In the genomic region with DNA sequence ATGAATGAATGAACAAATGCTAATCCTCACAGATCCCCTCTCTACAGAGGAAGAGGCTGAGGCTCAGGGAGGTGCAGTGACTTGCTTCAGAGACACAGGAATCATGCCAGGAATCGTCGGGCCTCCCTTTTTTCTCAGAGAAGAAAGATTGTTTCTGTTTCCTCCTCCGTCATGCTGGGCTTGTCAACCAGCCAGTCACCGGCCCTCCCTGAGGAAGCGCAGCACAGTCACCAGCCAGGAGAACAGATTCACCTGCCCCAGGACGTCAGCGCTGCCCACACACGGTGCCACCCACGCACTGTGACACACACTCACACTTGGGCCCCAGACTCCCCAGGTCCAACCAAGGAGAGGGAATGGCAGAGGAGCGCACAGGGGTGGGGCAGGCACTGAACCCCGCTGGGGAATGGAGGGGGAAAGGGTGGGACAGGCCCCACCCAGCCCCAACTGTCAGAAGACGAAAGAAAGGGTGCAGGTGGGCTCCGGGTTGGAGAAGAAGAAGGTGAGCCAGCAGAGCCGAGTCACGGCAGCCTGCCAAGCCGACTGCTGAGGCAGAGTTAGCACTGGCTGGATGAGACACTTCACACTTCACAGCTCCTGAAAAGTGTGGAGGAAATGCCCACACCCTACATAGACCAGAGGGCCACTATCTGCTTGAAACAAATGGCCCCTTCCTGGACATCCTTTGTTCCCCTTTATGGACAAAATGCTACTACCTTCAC, we compare ENCODE assay signal across 10 cellular contexts. TPM values are rescaled to one million over a fixed set of nuclear protein-coding genes. Genes with fewer than 3 reads are reported as not detected.
DNase-seq lines count a peak whose midpoint lies in the region; ATAC-seq and TF ChIP-seq lines count a peak whose summit lies in the region.
"Had no signal": no experiment of that assay in that cellular context is flagged by ENCODE, and none has a peak within 500 bp of the region (broad histone marks: within the 10 kb centered on the region; RNA-seq: fewer than 3 reads in every experiment).

No MANE protein-coding gene starts in this region.

- TF ChIP-seq CTCF in brain microvascular endothelial cell (IDR thresholded peaks at IDR 0.05; ENCODE audit: low read depth, low read length, missing control alignments) (no peak), left lung (IDR thresholded peaks at IDR 0.05) (no peak), thyroid gland (IDR thresholded peaks at IDR 0.05) (no peak)

- H3K27me3 ChIP-seq in brain microvascular endothelial cell (replicated peaks), result no peaks in the 10 kb centered on the region
- no peaks in the 10 kb centered on the region for H3K27me3 ChIP-seq in left lung
- no peaks in the 10 kb centered on the region for H3K27me3 ChIP-seq in thyroid gland
- no peaks in the 10 kb centered on the region for H3K27me3 ChIP-seq in effector memory CD4-positive, alpha-beta T cell (replicated peaks; ENCODE audit: control insufficient read depth, insufficient read depth, low read length, poor library complexity, severe bottlenecking)

- in situ Hi-C loops in brain microvascular endothelial cell (cut with HindIII; ENCODE audit: low pct_ligation_motif_present, low sequenced_read_pairs), result no loop called here

- peaks cover 0 to 11% of the 10 kb centered on the region in 2 donors for H3K4me1 ChIP-seq in left lung
- peaks cover 0 to 14% of the 10 kb centered on the region in 2 donors for H3K4me1 ChIP-seq in thyroid gland
- no peaks in the 10 kb centered on the region for H3K4me1 ChIP-seq in effector memory CD4-positive, alpha-beta T cell (ENCODE audit: control insufficient read depth, insufficient read depth, low read length, poor library complexity, severe bottlenecking)

- H3K9me3 ChIP-seq in left lung (peaks cover 0 to 3% of the 10 kb centered on the region in 2 donors), thyroid gland (no peaks in the 10 kb centered on the region)
- H3K9me3 ChIP-seq in effector memory CD4-positive, alpha-beta T cell (ENCODE audit: control insufficient read depth, low read length), result no peaks in the 10 kb centered on the region

- TF ChIP-seq POLR2A in thyroid gland (IDR thresholded peaks at IDR 0.05), result no peak

- DNase-seq in activated T-cell treated with anti-CD3 and anti-CD28 coated beads for 4 hours, result peak; percentile 55
- no peak for DNase-seq in activated T-cell treated with anti-CD3 and anti-CD28 coated beads, Interleukin-2, amount 50 U/mL, for 1 hour
- peak; percentile 43 for DNase-seq in brain microvascular endothelial cell
- no peak for DNase-seq in left lung
- DNase-seq in thyroid gland, result peak; percentile 69 to 76
- no peak for DNase-seq in effector memory CD4-positive, alpha-beta T cell
- DNase-seq in NCI-H187 treated with DMSO at 0.1 percent for 48 hours (lab: John Stamatoyannopoulos, UW), result no peak
- no peak for DNase-seq in COLO668 (lab: John Stamatoyannopoulos, UW; ENCODE audit: unreplicated experiment)
- DNase-seq: HCEC 1CT, NCI-H748 treated with DMSO at 0.1 percent for 48 hours had no signal

- H3K4me3 ChIP-seq in brain microvascular endothelial cell (ENCODE audit: low read depth, low read length), result no peak overlapping the region
- no peak overlapping the region for H3K4me3 ChIP-seq in left lung
- H3K4me3 ChIP-seq in thyroid gland (replicated peaks in 1 of 3), result no peak overlapping the region
- H3K4me3 ChIP-seq in effector memory CD4-positive, alpha-beta T cell (ENCODE audit: insufficient read depth, low read depth, low read length, poor library complexity, severe bottlenecking), result no peak overlapping the region

- intact Hi-C loops in left lung (cut with DNase I) (no loop called here), thyroid gland (cut with DNase I) (no loop called here)

- H3K36me3 ChIP-seq in brain microvascular endothelial cell (replicated peaks) (no peaks in the 10 kb centered on the region), left lung (no peaks in the 10 kb centered on the region), thyroid gland (no peaks in the 10 kb centered on the region)
- no peaks in the 10 kb centered on the region for H3K36me3 ChIP-seq in effector memory CD4-positive, alpha-beta T cell (ENCODE audit: control insufficient read depth, insufficient read depth, low read length)

- WGBS in thyroid gland, 2 donors, result 46 to 47% methylated on average over 15 to 16 of the region's 16 CpGs

- H3K27ac ChIP-seq in brain microvascular endothelial cell (no peak overlapping the region), left lung (no peak overlapping the region), thyroid gland (peak overlapping the region in 1 of 3 donors; percentile 39)
- H3K27ac ChIP-seq in effector memory CD4-positive, alpha-beta T cell (ENCODE audit: insufficient read depth, low read length, poor library complexity, severe bottlenecking), result no peak overlapping the region

- peak; percentile 62 for ATAC-seq in left lung

RNA-seq across cellular contexts. Expression of a gene that starts 13.8 kb away (rescaled TPM):
- total RNA-seq in left lung (100 to 1,000 TPM; 165 to 229 TPM), thyroid gland (100 to 1,000 TPM; 156 to 214 (median 175) TPM)

RNA-seq across cellular contexts. Expression of a gene that starts 49.2 kb away (rescaled TPM):
- total RNA-seq in left lung (100 to 1,000 TPM; 203 to 239 TPM), thyroid gland (1,000 to 10,000 TPM in 1 of 4 donors, 100 to 1,000 TPM in 3; 613 to 1,025 (median 690) TPM)

Comparison
In these comparisons a context has a peak if more than half of its experiments do, and no peak if none do; other contexts are left out.
1. DNase-seq: peak in activated T-cell treated with anti-CD3 and anti-CD28 coated beads for 4 hours (single experiment), brain microvascular endothelial cell (single experiment) and thyroid gland (2 of 2); none in activated T-cell treated with anti-CD3 and anti-CD28 coated beads, Interleukin-2, amount 50 U/mL, for 1 hour (single experiment), left lung (0 of 2), effector memory CD4-positive, alpha-beta T cell (0 of 3), NCI-H187 treated with DMSO at 0.1 percent for 48 hours (single experiment) and COLO668 (single experiment).